In genomic region chr1:61117283-61117682, GRCh38 we compare ENCODE assay signal across 19 cellular contexts. TPM values are rescaled to one million over a fixed set of nuclear protein-coding genes. Genes with fewer than 3 reads are reported as not detected.
DNase-seq lines count a peak whose midpoint lies in the region; ATAC-seq and TF ChIP-seq lines count a peak whose summit lies in the region.
"Had no signal": no experiment of that assay in that cellular context is flagged by ENCODE, and none has a peak within 500 bp of the region (broad histone marks: within the 10 kb centered on the region; RNA-seq: fewer than 3 reads in every experiment).

No MANE protein-coding gene starts in this region.

- H4K20me1 ChIP-seq in GM23248 (ENCODE audit: insufficient read depth), result no peaks in the 10 kb centered on the region

- no peaks in the 10 kb centered on the region for H3K27me3 Mint-ChIP-seq in activated T-cell treated with anti-CD3 and anti-CD28 coated beads, Interleukin-2, amount 50 U/mL, for 72 hours (ENCODE audit: low read depth)

- no peak overlapping the region for H3K9ac ChIP-seq in GM23248
- H3K9ac ChIP-seq in adipocyte (ENCODE audit: low read length), result no peak overlapping the region
- H3K9ac ChIP-seq: KMS-11 had no signal

- ATAC-seq in gastrocnemius medialis, result no peak
- no peak for ATAC-seq in activated T-cell treated with anti-CD3 and anti-CD28 coated beads, Interleukin-2, amount 50 U/mL, for 72 hours (replicated peaks in 1 of 2)
- ATAC-seq: HepG2 had no signal

- TF ChIP-seq POLR2A in esophagus muscularis mucosa (IDR thresholded peaks at IDR 0.05; ENCODE audit: low read depth), result no peak
- no peak for TF ChIP-seq POLR2A in gastrocnemius medialis (IDR thresholded peaks at IDR 0.05)

- H3K36me3 Mint-ChIP-seq in activated T-cell treated with anti-CD3 and anti-CD28 coated beads, Interleukin-2, amount 50 U/mL, for 72 hours (ENCODE audit: insufficient read depth in 2 of 2), result peaks cover 0 to 2% of the 10 kb centered on the region in 2 donors
- H3K36me3 Mint-ChIP-seq: CD14-positive monocyte had no signal

- intact Hi-C loops in esophagus muscularis mucosa (cut with DNase I) (no loop called here), gastrocnemius medialis (cut with DNase I; ENCODE audit: low total_unique reads) (no loop called here)

- H3K9me2 ChIP-seq in GM23248 (ENCODE audit: insufficient read depth), result no peaks in the 10 kb centered on the region

- WGBS in GM23248 (ENCODE audit: low coverage in 1 of 2, low lambda C conversion rate in 2 of 2, missing lambda C conversion rate in 2 of 2), 2 experiments, result 95 to 98% methylated on average over 2 of the region's 2 CpGs
- WGBS in esophagus muscularis mucosa, result 97% methylated on average over 2 of the region's 2 CpGs

- H3K9me3 ChIP-seq in GM23248 (ENCODE audit: low read depth) (no peaks in the 10 kb centered on the region), adipocyte (ENCODE audit: control insufficient read depth, low read length) (no peaks in the 10 kb centered on the region), esophagus muscularis mucosa (no peaks in the 10 kb centered on the region), gastrocnemius medialis (no peaks in the 10 kb centered on the region)
- H3K9me3 ChIP-seq: HAP-1 had no signal

- H3K4me3 ChIP-seq in GM23248 (no peak overlapping the region), adipocyte (ENCODE audit: low read length) (peak overlapping the region; percentile 54), esophagus muscularis mucosa (no peak overlapping the region), gastrocnemius medialis (no peak overlapping the region)
- H3K4me3 ChIP-seq: HAP-1 had no signal

- H3K36me3 ChIP-seq in GM23248 (ENCODE audit: low read depth), result no peaks in the 10 kb centered on the region
- no peaks in the 10 kb centered on the region for H3K36me3 ChIP-seq in adipocyte (ENCODE audit: control insufficient read depth, insufficient read depth, low read length, severe bottlenecking)
- H3K36me3 ChIP-seq in esophagus muscularis mucosa, result no peaks in the 10 kb centered on the region
- no peaks in the 10 kb centered on the region for H3K36me3 ChIP-seq in gastrocnemius medialis
- H3K36me3 ChIP-seq: HAP-1 had no signal

- no peaks in the 10 kb centered on the region for H3K9me3 Mint-ChIP-seq in activated T-cell treated with anti-CD3 and anti-CD28 coated beads, Interleukin-2, amount 50 U/mL, for 72 hours

- no peak overlapping the region for H2AFZ ChIP-seq in GM23248

- no peaks in the 10 kb centered on the region for H3K4me1 Mint-ChIP-seq in activated T-cell treated with anti-CD3 and anti-CD28 coated beads, Interleukin-2, amount 50 U/mL, for 72 hours (ENCODE audit: low read depth)

- in situ Hi-C loops in GM23248 (cut with MboI), result no loop called here
- in situ Hi-C loops in gastrocnemius medialis (cut with MboI; ENCODE audit: low sequenced_read_pairs in 4 of 4), result no loop called here

- peaks cover 8% of the 10 kb centered on the region; the same call in 1 of the 2 replicates for H3F3A ChIP-seq in GM23248 (ENCODE audit: insufficient read depth)

- H3K27ac Mint-ChIP-seq in activated T-cell treated with anti-CD3 and anti-CD28 coated beads, Interleukin-2, amount 50 U/mL, for 72 hours, result no peak overlapping the region
- H3K27ac Mint-ChIP-seq: CD14-positive monocyte had no signal

- TF ChIP-seq CTCF in esophagus muscularis mucosa (IDR thresholded peaks at IDR 0.05) (no peak), gastrocnemius medialis (IDR thresholded peaks at IDR 0.05 in 4 of 5, conservative IDR thresholded peaks at IDR 0.05 in 1 of 5) (no peak)

- H3K27me3 ChIP-seq in GM23248 (replicated peaks; ENCODE audit: insufficient read depth) (no peaks in the 10 kb centered on the region), adipocyte (replicated peaks; ENCODE audit: control insufficient read depth, insufficient read depth, low read length) (no peaks in the 10 kb centered on the region), esophagus muscularis mucosa (no peaks in the 10 kb centered on the region), gastrocnemius medialis (no peaks in the 10 kb centered on the region)

- no peak for DNase-seq in GM23248
- no peak for DNase-seq in adipocyte (ENCODE audit: low read depth)
- no peak for DNase-seq in esophagus muscularis mucosa (ENCODE audit: extremely low spot score)
- no peak for DNase-seq in gastrocnemius medialis
- DNase-seq in NCI-H748 (lab: John Stamatoyannopoulos, UW; ENCODE audit: unreplicated experiment), result no peak
- no peak for DNase-seq in activated T-cell treated with anti-CD3 and anti-CD28 coated beads, Interleukin-2, amount 50 U/mL, for 72 hours
- no peak for DNase-seq in stimulated activated CD4-positive, alpha-beta T cell treated with anti-CD3 and anti-CD28 coated beads, Interleukin-4, amount 100 ng/mL, for 1 hour
- no peak for DNase-seq in COLO829 (ENCODE audit: low spot score)
- DNase-seq: COR-L47, DMS 273 treated with DMSO at 0.1 percent for 48 hours, DND-41, NCI-H1417 treated with DMSO at 0.1 percent for 48 hours, NCI-H1930, NCI-H226, NCI-H524 treated with DMSO at 0.1 percent for 48 hours had no signal

- H3K79me2 ChIP-seq in GM23248 (ENCODE audit: insufficient read depth), result no peaks in the 10 kb centered on the region

- H3K4me1 ChIP-seq in GM23248 (ENCODE audit: insufficient read depth), result peaks cover 23% of the 10 kb centered on the region
- peaks cover 48% of the 10 kb centered on the region for H3K4me1 ChIP-seq in adipocyte (ENCODE audit: control insufficient read depth, insufficient read depth, low read length)
- peaks cover 68 to 83% (median 73%) of the 10 kb centered on the region in 4 donors for H3K4me1 ChIP-seq in esophagus muscularis mucosa
- H3K4me1 ChIP-seq in gastrocnemius medialis, result peaks cover 69 to 72% of the 10 kb centered on the region in 2 donors

- no peak for TF ChIP-seq EP300 in esophagus muscularis mucosa (IDR thresholded peaks at IDR 0.05)

- H3K4me3 Mint-ChIP-seq in activated T-cell treated with anti-CD3 and anti-CD28 coated beads, Interleukin-2, amount 50 U/mL, for 72 hours, result no peak overlapping the region
- H3K4me3 Mint-ChIP-seq: CD14-positive monocyte had no signal

- peak overlapping the region; percentile 25 for H3K4me2 ChIP-seq in GM23248 (ENCODE audit: unreplicated experiment)
- H3K4me2 ChIP-seq: KMS-11 had no signal

- no peak overlapping the region for H3K27ac ChIP-seq in GM23248
- H3K27ac ChIP-seq in esophagus muscularis mucosa (replicated peaks in 1 of 4), result peak overlapping the region in 3 of 4 donors; percentile 24 to 48 (median 42)
- peak overlapping the region; percentile 81 to 93 (median 88) for H3K27ac ChIP-seq in gastrocnemius medialis
- H3K27ac ChIP-seq: KMS-11 had no signal

RNA-seq across cellular contexts. Expression of gene NFIA, which starts 34.9 kb away (rescaled TPM):
- total RNA-seq in GM23248 (2014; rRNA removed; shearing (Covaris generic)), result 3.4 and 4.0 TPM in 2 replicates
- 7.7 and 8.8 TPM in 2 replicates for polyA plus RNA-seq in GM23248 (2016; fragmentation: Nextera tagmentation; extraction: Ambion mirVana)
- total RNA-seq in esophagus muscularis mucosa (100 to 1,000 TPM; 134 to 183 (median 148) TPM), gastrocnemius medialis (10 to 100 TPM; 12.9 to 27.0 (median 26.6) TPM)
- total RNA-seq in activated T-cell treated with anti-CD3 and anti-CD28 coated beads, Interleukin-2, amount 50 U/mL, for 72 hours, result 10 to 100 TPM; 17.3 to 27.3 TPM

Comparison
In these comparisons a context has a peak if more than half of its experiments do, and no peak if none do; other contexts are left out.
1. RNA of gene NFIA, which starts 34.9 kb away (total RNA-seq): 134 to 183 TPM in esophagus muscularis mucosa; 17.3 to 27.3 TPM in activated T-cell treated with anti-CD3 and anti-CD28 coated beads, Interleukin-2, amount 50 U/mL, for 72 hours, 12.9 to 27.0 TPM in gastrocnemius medialis and 3.4 to 4.0 TPM in GM23248; every median in the first group is over 4 times any median in the second.